Comparison of ENCODE assay signal across 1 cellular context in the genomic region with DNA sequence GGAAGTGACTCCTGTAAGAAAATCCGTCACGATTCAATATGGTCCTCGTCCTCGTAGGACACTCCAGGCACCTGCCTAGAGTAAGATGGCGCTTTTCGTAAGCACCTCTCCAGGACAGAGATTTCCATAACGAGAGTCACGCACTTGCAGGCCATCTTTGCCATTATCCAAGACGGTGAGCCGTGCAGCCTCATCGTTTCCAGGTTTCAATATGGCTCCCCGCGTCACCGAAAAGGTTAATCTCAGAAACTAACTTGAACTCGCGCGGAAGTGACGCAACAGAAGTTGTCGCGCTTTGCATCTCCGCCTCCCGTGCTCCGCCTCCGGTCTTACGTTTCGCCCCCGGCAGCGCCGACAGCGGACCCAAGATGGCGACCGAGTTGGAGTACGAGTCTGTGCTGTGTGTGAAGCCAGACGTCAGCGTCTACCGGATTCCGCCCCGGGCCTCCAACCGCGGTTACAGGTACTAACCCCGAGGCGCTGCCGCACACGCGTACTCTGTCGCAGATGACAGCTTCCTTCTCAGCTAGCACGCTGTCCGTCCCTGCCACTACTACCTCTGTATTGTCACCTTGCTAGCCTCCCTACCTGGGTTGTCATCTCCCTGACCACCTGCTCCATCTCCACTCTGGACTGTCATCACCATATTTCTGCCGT.
TF ChIP-seq lines count a peak whose summit lies in the region.

NECAP1 (plus strand) TSS at position 354 of the 657 bp plus-strand sequence; CDS start at position 369, 15 bp downstream.

TF ChIP-seq in HepG2, 621 proteins besides CTCF, POLR2A, EP300 and RAD21 (continued from another document and continues in another):
- no peak for TF ChIP-seq ZNF121 (CRISPR knock-in tag; IDR thresholded peaks at IDR 0.05)
- TF ChIP-seq SCMH1 (CRISPR knock-in tag; IDR thresholded peaks at IDR 0.05; ENCODE audit: borderline replicate concordance) = no peak
- no peak for TF ChIP-seq ZNF318 (CRISPR knock-in tag; IDR thresholded peaks at IDR 0.05)
- TF ChIP-seq ATF2 (CRISPR knock-in tag; IDR thresholded peaks at IDR 0.05) = peak; percentile 83; the same call in 1 of the 2 replicates
- no peak for TF ChIP-seq ZNF576 (CRISPR knock-in tag; IDR thresholded peaks at IDR 0.05)
- no peak for TF ChIP-seq MTF1 (CRISPR knock-in tag; IDR thresholded peaks at IDR 0.05)
- no peak for TF ChIP-seq ZNF44 (CRISPR knock-in tag; IDR thresholded peaks at IDR 0.05)
- TF ChIP-seq, protein P1, sequence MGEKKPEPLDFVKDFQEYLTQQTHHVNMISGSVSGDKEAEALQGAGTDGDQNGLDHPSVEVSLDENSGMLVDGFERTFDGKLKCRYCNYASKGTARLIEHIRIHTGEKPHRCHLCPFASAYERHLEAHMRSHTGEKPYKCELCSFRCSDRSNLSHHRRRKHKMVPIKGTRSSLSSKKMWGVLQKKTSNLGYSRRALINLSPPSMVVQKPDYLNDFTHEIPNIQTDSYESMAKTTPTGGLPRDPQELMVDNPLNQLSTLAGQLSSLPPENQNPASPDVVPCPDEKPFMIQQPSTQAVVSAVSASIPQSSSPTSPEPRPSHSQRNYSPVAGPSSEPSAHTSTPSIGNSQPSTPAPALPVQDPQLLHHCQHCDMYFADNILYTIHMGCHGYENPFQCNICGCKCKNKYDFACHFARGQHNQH (CRISPR knock-in tag; IDR thresholded peaks at IDR 0.05) = peak; percentile 79; the same call in 1 of the 2 replicates
- peak; percentile 73; the same call in 1 of the 2 replicates for TF ChIP-seq CHCHD3 (CRISPR knock-in tag; IDR thresholded peaks at IDR 0.05)
- TF ChIP-seq, protein P2, sequence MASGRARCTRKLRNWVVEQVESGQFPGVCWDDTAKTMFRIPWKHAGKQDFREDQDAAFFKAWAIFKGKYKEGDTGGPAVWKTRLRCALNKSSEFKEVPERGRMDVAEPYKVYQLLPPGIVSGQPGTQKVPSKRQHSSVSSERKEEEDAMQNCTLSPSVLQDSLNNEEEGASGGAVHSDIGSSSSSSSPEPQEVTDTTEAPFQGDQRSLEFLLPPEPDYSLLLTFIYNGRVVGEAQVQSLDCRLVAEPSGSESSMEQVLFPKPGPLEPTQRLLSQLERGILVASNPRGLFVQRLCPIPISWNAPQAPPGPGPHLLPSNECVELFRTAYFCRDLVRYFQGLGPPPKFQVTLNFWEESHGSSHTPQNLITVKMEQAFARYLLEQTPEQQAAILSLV (CRISPR knock-in tag; IDR thresholded peaks at IDR 0.05; ENCODE audit: borderline replicate concordance) = peak; percentile 44; the same call in 1 of the 2 replicates
- no peak for TF ChIP-seq STAT5B (CRISPR knock-in tag; IDR thresholded peaks at IDR 0.05)
- peak; percentile 31; the same call in 1 of the 2 replicates for TF ChIP-seq KDM3A (CRISPR knock-in tag; IDR thresholded peaks at IDR 0.05; ENCODE audit: low read depth)
- TF ChIP-seq ARID2 (CRISPR knock-in tag; IDR thresholded peaks at IDR 0.05; ENCODE audit: borderline replicate concordance) = peak; percentile 53; the same call in 1 of the 2 replicates
- TF ChIP-seq, protein P3, sequence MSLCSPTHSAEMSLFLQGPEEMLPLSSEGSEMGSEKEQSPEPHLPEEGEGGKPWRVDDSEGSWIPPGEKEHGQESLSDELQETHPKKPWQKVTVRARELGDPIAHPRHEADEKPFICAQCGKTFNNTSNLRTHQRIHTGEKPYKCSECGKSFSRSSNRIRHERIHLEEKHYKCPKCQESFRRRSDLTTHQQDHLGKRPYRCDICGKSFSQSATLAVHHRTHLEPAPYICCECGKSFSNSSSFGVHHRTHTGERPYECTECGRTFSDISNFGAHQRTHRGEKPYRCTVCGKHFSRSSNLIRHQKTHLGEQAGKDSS (CRISPR knock-in tag; IDR thresholded peaks at IDR 0.05; ENCODE audit: borderline replicate concordance, low read depth) = 0 out of 2 replicates have a peak, but pooled peaks have one; percentile 76
- TF ChIP-seq ZHX2 (IDR thresholded peaks at IDR 0.05; ENCODE audit: low read depth) = peak; percentile 98
- TF ChIP-seq ZHX2 (CRISPR knock-in tag; IDR thresholded peaks at IDR 0.05; ENCODE audit: borderline replicate concordance) = no peak
- TF ChIP-seq STAG1 (CRISPR knock-in tag; IDR thresholded peaks at IDR 0.05) = no peak
- TF ChIP-seq RARA (CRISPR knock-in tag; IDR thresholded peaks at IDR 0.05) = no peak
- peak; percentile 89 for TF ChIP-seq SP5 (CRISPR knock-in tag; IDR thresholded peaks at IDR 0.05; ENCODE audit: borderline replicate concordance, low read depth)
- TF ChIP-seq ZNF777 (CRISPR knock-in tag; IDR thresholded peaks at IDR 0.05) = 0 out of 2 replicates have a peak, but pooled peaks have one; percentile 21
- TF ChIP-seq SNAPC4 (CRISPR knock-in tag; IDR thresholded peaks at IDR 0.05) = 0 out of 2 replicates have a peak, but pooled peaks have one; percentile 51
- no peak for TF ChIP-seq MEF2D (CRISPR knock-in tag; IDR thresholded peaks at IDR 0.05)
- TF ChIP-seq ZNF337 (CRISPR knock-in tag; IDR thresholded peaks at IDR 0.05; ENCODE audit: borderline replicate concordance, low read depth) = no peak
- no peak for TF ChIP-seq RFX1 (IDR thresholded peaks at IDR 0.05)
- TF ChIP-seq ZNF547 (CRISPR knock-in tag; IDR thresholded peaks at IDR 0.05) = no peak
